ENCODE assay signal across 12 cellular contexts in genomic region chr2:238929242-238930081, GRCh38.
DNase-seq lines count a peak whose midpoint lies in the region; FAIRE-seq lines count a peak whose summit lies in the region.
"Had no signal": no experiment of that assay in that cellular context is flagged by ENCODE, and none has a peak within 500 bp of the region (broad histone marks: within the 10 kb centered on the region; RNA-seq: fewer than 3 reads in every experiment).

No MANE protein-coding gene starts in this region.

- H3K36me3 ChIP-seq in SJSA1 = no peaks in the 10 kb centered on the region
- no peaks in the 10 kb centered on the region for H3K36me3 ChIP-seq in subcutaneous abdominal adipose tissue (ENCODE audit: control insufficient read depth in 5 of 5, insufficient read depth in 5 of 5, low read length in 5 of 5)

- H3K4me1 ChIP-seq in SJSA1 (replicated peaks) (peaks cover 14% of the 10 kb centered on the region), subcutaneous abdominal adipose tissue (ENCODE audit: control insufficient read depth in 5 of 5, insufficient read depth in 5 of 5, low read length in 5 of 5) (peaks cover 6 to 17% (median 14%) of the 10 kb centered on the region in 5 donors)

- H3K4me3 ChIP-seq in SJSA1 = no peak overlapping the region
- H3K4me3 ChIP-seq in subcutaneous abdominal adipose tissue (ENCODE audit: low read depth in 1 of 5, low read length in 5 of 5) = no peak overlapping the region
- H3K4me3 ChIP-seq: K562 had no signal

- no peak overlapping the region for H3K9ac ChIP-seq in subcutaneous abdominal adipose tissue (ENCODE audit: low read length in 5 of 5)

- H3K27me3 ChIP-seq in SJSA1 (replicated peaks) = no peaks in the 10 kb centered on the region
- peaks cover 0 to 10% (median 0%) of the 10 kb centered on the region in 5 donors for H3K27me3 ChIP-seq in subcutaneous abdominal adipose tissue (ENCODE audit: control insufficient read depth in 5 of 5, insufficient read depth in 4 of 5, low read length in 5 of 5)

- peak; percentile 99 for FAIRE-seq in endometrium (lab: Jason Lieb, UNC)
- FAIRE-seq: D721Med, K562 had no signal

- H3K9me3 ChIP-seq in SJSA1 (replicated peaks) (peaks cover 6% of the 10 kb centered on the region; the same call in 1 of the 2 replicates), subcutaneous abdominal adipose tissue (ENCODE audit: control insufficient read depth in 5 of 5, low read length in 5 of 5) (no peaks in the 10 kb centered on the region)

- H3K27ac ChIP-seq in SJSA1 = no peak overlapping the region
- H3K27ac ChIP-seq in subcutaneous abdominal adipose tissue (ENCODE audit: low read depth, low read length) = peak overlapping the region; percentile 46

- DNase-seq in SJSA1 (ENCODE audit: low read depth in 1 of 2, low spot score in 2 of 2) (peak; percentile 67 to 71), lung microvascular endothelial cell (ENCODE audit: low read depth in 2 of 2) (peak; percentile 27 to 63), NCI-H82 treated with DMSO at 0.1 percent for 48 hours (lab: John Stamatoyannopoulos, UW; ENCODE audit: unreplicated experiment) (no peak), NCI-H1694 (lab: John Stamatoyannopoulos, UW) (no peak)
- DNase-seq in stimulated activated CD4-positive, alpha-beta T cell treated with anti-CD3 and anti-CD28 coated beads, Interleukin-1b, Interleukin-23, amount 100 ng/mL, for 48 hours = no peak
- no peak for DNase-seq in activated CD8-positive, alpha-beta memory T cell treated with anti-CD3 and anti-CD28 coated beads for 24 hours
- DNase-seq: activated CD8-positive, alpha-beta T cell treated with anti-CD3 and anti-CD28 coated beads for 36 hours; stimulated activated CD4-positive, alpha-beta T cell treated with anti-CD3 and anti-CD28 coated beads, Interleukin-4, amount 100 ng/mL, for 4 hours had no signal

Comparison
In these comparisons a context has a peak if more than half of its experiments do, and no peak if none do; other contexts are left out.
1. DNase-seq: peak in SJSA1 (2 of 2) and lung microvascular endothelial cell (2 of 2); none in stimulated activated CD4-positive, alpha-beta T cell treated with anti-CD3 and anti-CD28 coated beads, Interleukin-1b, Interleukin-23, amount 100 ng/mL, for 48 hours (single experiment), activated CD8-positive, alpha-beta memory T cell treated with anti-CD3 and anti-CD28 coated beads for 24 hours (single experiment), NCI-H82 treated with DMSO at 0.1 percent for 48 hours (single experiment) and NCI-H1694 (single experiment).